Comparison of ENCODE assay signal across 1 cellular context in the genomic region with DNA sequence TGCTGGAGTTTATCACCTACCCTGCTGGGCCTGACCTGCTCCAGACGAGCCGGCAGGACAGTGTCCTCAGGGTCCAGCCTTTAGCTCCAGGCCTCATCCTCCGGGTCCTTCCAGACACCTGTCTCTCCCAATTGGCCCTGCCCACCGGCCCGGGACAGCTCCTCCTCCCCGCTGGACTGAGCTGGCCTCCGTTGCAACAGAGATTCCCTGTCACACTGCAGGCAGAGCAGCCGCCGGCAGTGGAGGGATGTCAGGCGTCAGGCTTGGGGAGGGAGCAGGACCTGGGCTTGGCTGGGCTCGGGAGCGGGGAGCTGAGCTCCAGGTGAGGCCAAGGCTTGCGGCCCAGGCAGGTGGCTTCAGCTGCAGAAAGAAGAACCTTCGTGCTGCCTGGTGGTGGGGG.
TF ChIP-seq lines count a peak whose summit lies in the region.

No MANE protein-coding gene starts in this region.

TF ChIP-seq in K562, 482 proteins besides CTCF, POLR2A, EP300 and RAD21:
- no peak for TF ChIP-seq SP2 (IDR thresholded peaks at IDR 0.05; ENCODE audit: extremely low read depth, low read depth, low read length, poor library complexity, severe bottlenecking)
- TF ChIP-seq PHB (CRISPR knock-in tag; IDR thresholded peaks at IDR 0.05) = no peak
- TF ChIP-seq, protein P1, sequence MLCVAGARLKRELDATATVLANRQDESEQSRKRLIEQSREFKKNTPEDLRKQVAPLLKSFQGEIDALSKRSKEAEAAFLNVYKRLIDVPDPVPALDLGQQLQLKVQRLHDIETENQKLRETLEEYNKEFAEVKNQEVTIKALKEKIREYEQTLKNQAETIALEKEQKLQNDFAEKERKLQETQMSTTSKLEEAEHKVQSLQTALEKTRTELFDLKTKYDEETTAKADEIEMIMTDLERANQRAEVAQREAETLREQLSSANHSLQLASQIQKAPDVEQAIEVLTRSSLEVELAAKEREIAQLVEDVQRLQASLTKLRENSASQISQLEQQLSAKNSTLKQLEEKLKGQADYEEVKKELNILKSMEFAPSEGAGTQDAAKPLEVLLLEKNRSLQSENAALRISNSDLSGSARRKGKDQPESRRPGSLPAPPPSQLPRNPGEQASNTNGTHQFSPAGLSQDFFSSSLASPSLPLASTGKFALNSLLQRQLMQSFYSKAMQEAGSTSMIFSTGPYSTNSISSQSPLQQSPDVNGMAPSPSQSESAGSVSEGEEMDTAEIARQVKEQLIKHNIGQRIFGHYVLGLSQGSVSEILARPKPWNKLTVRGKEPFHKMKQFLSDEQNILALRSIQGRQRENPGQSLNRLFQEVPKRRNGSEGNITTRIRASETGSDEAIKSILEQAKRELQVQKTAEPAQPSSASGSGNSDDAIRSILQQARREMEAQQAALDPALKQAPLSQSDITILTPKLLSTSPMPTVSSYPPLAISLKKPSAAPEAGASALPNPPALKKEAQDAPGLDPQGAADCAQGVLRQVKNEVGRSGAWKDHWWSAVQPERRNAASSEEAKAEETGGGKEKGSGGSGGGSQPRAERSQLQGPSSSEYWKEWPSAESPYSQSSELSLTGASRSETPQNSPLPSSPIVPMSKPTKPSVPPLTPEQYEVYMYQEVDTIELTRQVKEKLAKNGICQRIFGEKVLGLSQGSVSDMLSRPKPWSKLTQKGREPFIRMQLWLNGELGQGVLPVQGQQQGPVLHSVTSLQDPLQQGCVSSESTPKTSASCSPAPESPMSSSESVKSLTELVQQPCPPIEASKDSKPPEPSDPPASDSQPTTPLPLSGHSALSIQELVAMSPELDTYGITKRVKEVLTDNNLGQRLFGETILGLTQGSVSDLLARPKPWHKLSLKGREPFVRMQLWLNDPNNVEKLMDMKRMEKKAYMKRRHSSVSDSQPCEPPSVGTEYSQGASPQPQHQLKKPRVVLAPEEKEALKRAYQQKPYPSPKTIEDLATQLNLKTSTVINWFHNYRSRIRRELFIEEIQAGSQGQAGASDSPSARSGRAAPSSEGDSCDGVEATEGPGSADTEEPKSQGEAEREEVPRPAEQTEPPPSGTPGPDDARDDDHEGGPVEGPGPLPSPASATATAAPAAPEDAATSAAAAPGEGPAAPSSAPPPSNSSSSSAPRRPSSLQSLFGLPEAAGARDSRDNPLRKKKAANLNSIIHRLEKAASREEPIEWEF (CRISPR knock-in tag; IDR thresholded peaks at IDR 0.05) = no peak
